Comparison of ENCODE assay signal across 18 cellular contexts in the genomic region with DNA sequence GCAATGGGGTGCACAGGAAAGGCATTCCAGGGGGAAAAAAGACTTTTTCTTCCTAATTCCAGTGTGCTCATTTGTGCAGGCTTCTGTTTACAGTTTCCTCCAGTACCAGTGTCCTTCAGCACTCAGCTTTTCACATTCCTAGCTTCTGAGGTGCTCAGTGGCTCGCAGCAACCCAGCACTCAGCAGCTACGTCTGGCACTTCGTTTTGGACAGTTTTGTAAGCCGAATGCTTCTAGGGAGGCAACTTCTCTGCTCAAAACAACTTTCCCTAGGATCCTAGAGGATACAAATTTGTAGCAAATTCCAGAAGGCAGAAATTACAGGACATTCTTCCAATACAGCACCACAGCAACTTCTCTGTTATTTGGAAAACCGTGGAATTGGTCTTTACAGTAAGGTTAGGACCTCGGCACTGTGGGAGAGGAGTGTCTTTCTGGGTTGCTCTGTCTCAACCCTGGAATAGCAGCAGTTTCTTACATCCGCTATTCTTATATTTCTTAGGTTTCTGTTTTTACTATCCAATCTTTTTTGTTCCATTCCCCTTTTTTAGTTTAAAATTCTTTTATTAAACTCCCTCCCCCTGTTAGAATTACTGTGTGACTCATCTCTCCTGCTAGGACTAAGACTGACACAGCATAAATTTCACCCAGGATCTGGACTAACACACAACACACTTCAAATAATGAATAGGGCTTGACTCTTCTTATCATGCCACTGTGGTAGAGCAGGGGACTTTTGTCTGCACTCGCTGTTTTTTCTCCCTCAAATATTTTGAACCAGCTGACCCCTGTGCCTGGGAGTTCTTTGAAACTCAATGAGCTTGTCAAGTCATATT.
DNase-seq lines count a peak whose midpoint lies in the region; ATAC-seq, FAIRE-seq and TF ChIP-seq lines count a peak whose summit lies in the region.
"Had no signal": no experiment of that assay in that cellular context is flagged by ENCODE, and none has a peak within 500 bp of the region (broad histone marks: within the 10 kb centered on the region; RNA-seq: fewer than 3 reads in every experiment).

No MANE protein-coding gene starts in this region.

- H3K4me2 ChIP-seq in OCI-LY7 (ENCODE audit: low read length): no peak overlapping the region
- H3K4me2 ChIP-seq: BLaER1 had no signal

- no peaks in the 10 kb centered on the region for H4K20me1 ChIP-seq in OCI-LY7 (ENCODE audit: insufficient read depth, low read length)
- H4K20me1 ChIP-seq: BLaER1 had no signal

- FAIRE-seq in kidney (lab: Jason Lieb, UNC): no peak
- FAIRE-seq: GM18507 had no signal

- WGBS in body of pancreas, 2 donors: 41 to 49% methylated on average over 8 of the region's 8 CpGs
- WGBS in mesodermal cell (ENCODE audit: insufficient coverage in 2 of 2), 2 experiments: 70 to 85% methylated on average over 4 to 6 of the region's 8 CpGs

- H3K36me3 ChIP-seq in A673 (ENCODE audit: insufficient read depth, low read length, poor library complexity, severe bottlenecking) (no peaks in the 10 kb centered on the region), body of pancreas (replicated peaks in 1 of 2; ENCODE audit: insufficient read depth in 1 of 2, low read depth in 2 of 2) (no peaks in the 10 kb centered on the region), mesodermal cell (ENCODE audit: control insufficient read depth, insufficient read depth, low read length) (no peaks in the 10 kb centered on the region), kidney (ENCODE audit: control insufficient read depth in 1 of 2, insufficient read depth in 2 of 2, low read length in 2 of 2) (no peaks in the 10 kb centered on the region), OCI-LY7 (ENCODE audit: insufficient read depth, low read length) (no peaks in the 10 kb centered on the region)
- H3K36me3 ChIP-seq: BLaER1, HAP-1 had no signal

- H3K4me3 ChIP-seq in A673 (ENCODE audit: low read depth, low read length, poor library complexity, severe bottlenecking) (no peak overlapping the region), body of pancreas (no peak overlapping the region), mesodermal cell (ENCODE audit: extremely low read depth, insufficient read depth, low read length, poor library complexity, severe bottlenecking) (no peak overlapping the region), kidney (ENCODE audit: low read length in 2 of 2) (no peak overlapping the region), OCI-LY7 (ENCODE audit: low read depth, low read length, poor library complexity, severe bottlenecking) (no peak overlapping the region)
- H3K4me3 ChIP-seq: BLaER1, HAP-1 had no signal

- no peak for TF ChIP-seq POLR2A in body of pancreas (IDR thresholded peaks at IDR 0.05)

- H3K27me3 ChIP-seq in A673 (replicated peaks; ENCODE audit: insufficient read depth, low read depth, low read length, poor library complexity) (no peaks in the 10 kb centered on the region), body of pancreas (no peaks in the 10 kb centered on the region)
- H3K27me3 ChIP-seq: BLaER1 had no signal

- H3K9me2 ChIP-seq in OCI-LY7 (ENCODE audit: insufficient read depth, low read length): no peaks in the 10 kb centered on the region

- H3K79me2 ChIP-seq in OCI-LY7 (ENCODE audit: insufficient read depth, low read depth, low read length): no peaks in the 10 kb centered on the region

- H3K4me1 ChIP-seq in A673 (ENCODE audit: insufficient read depth, low read length, poor library complexity, severe bottlenecking): peaks cover 4% of the 10 kb centered on the region
- H3K4me1 ChIP-seq in body of pancreas: no peaks in the 10 kb centered on the region
- H3K4me1 ChIP-seq in mesodermal cell (ENCODE audit: control insufficient read depth, insufficient read depth, low read length, poor library complexity, severe bottlenecking): peaks cover 9% of the 10 kb centered on the region
- H3K4me1 ChIP-seq in kidney (ENCODE audit: control insufficient read depth in 1 of 2, insufficient read depth in 1 of 2, low read depth in 1 of 2, low read length in 2 of 2): no peaks in the 10 kb centered on the region
- H3K4me1 ChIP-seq in OCI-LY7 (ENCODE audit: insufficient read depth, low read length, poor library complexity, severe bottlenecking): no peaks in the 10 kb centered on the region
- H3K4me1 ChIP-seq: BLaER1, HAP-1 had no signal

- no TSS peak for BruUV-seq in A673 (replicated peaks; lab: Mats Ljungman, UMichigan)
- no TSS peak for BruUV-seq in OCI-LY7 (replicated peaks; lab: Mats Ljungman, UMichigan)

- CTCF ChIA-PET in A673 (lab: Charles Lee): no interaction called here
- CTCF ChIA-PET in OCI-LY7 (lab: Charles Lee; ENCODE audit: unreplicated experiment): no interaction called here

- no peak overlapping the region for H3K9ac ChIP-seq in kidney (ENCODE audit: low read length in 2 of 2)
- H3K9ac ChIP-seq: BLaER1 had no signal

- DNase-seq in A673 (ENCODE audit: low spot score) (peak; percentile 19), HT1080 (ENCODE audit: low read depth) (peak; percentile 43), body of pancreas (peak in 1 of 4 donors; percentile 7), kidney (no peak), NCI-H1694 (lab: John Stamatoyannopoulos, UW) (no peak), OCI-LY7 (ENCODE audit: low spot score) (no peak)
- DNase-seq: activated CD4-positive, alpha-beta memory T cell treated with anti-CD3 and anti-CD28 coated beads, Interleukin-2, amount 10 ng/mL, durations not matched to agents 7 days and 5 days; activated gamma-delta T cell; NCI-H446 treated with DMSO at 0.1 percent for 48 hours; stimulated activated CD4-positive, alpha-beta T cell treated with anti-CD3 and anti-CD28 coated beads, Interleukin-2, amount 100 ng/mL, for 48 hours; T1000 had no signal

- H3K27ac ChIP-seq in A673 (ENCODE audit: low read depth, low read length, poor library complexity, severe bottlenecking): peak overlapping the region; percentile 32
- H3K27ac ChIP-seq in body of pancreas: no peak overlapping the region
- H3K27ac ChIP-seq in mesodermal cell (ENCODE audit: low read depth, low read length, severe bottlenecking): peak overlapping the region; percentile 90
- H3K27ac ChIP-seq in kidney (ENCODE audit: low read depth in 2 of 2, low read length in 2 of 2): no peak overlapping the region
- H3K27ac ChIP-seq in OCI-LY7 (ENCODE audit: low read depth, low read length, poor library complexity, severe bottlenecking): no peak overlapping the region
- H3K27ac ChIP-seq: BLaER1 had no signal

- ATAC-seq in body of pancreas (peak; percentile 42), esophagus mucosa (no peak)
- ATAC-seq: Right ventricle myocardium inferior; stimulated activated effector memory CD8-positive, alpha-beta T cell treated with anti-CD3 and anti-CD28 coated beads, Interleukin-12 subunit alpha, Interleukin-12 subunit beta, amount 100 ng/mL, for 72 hours had no signal

- intact Hi-C loops in A673 (cut with micrococcal nuclease; ENCODE audit: unreplicated experiment) (no loop called here), body of pancreas (cut with DNase I) (no loop called here), kidney (cut with DNase I) (no loop called here), OCI-LY7 (cut with micrococcal nuclease; ENCODE audit: unreplicated experiment) (no loop called here)

- TF ChIP-seq CTCF in A673 (conservative IDR thresholded peaks at IDR 0.05; ENCODE audit: low read depth, low read length) (no peak), body of pancreas (IDR thresholded peaks at IDR 0.05) (no peak), kidney (IDR thresholded peaks at IDR 0.05; ENCODE audit: borderline replicate concordance, extremely low read depth, insufficient read depth) (no peak), OCI-LY7 (conservative IDR thresholded peaks at IDR 0.05; ENCODE audit: low read length) (no peak)

- POLR2A ChIA-PET in A673 (lab: Charles Lee; ENCODE audit: low non-redundant PET) (no interaction called here), OCI-LY7 (lab: Charles Lee) (no interaction called here)

- H3K9me3 ChIP-seq in A673 (ENCODE audit: low read depth, low read length, poor library complexity, severe bottlenecking) (no peaks in the 10 kb centered on the region), body of pancreas (no peaks in the 10 kb centered on the region), mesodermal cell (ENCODE audit: control insufficient read depth, low read length) (no peaks in the 10 kb centered on the region), kidney (ENCODE audit: control insufficient read depth in 1 of 2, low read length in 2 of 2) (no peaks in the 10 kb centered on the region), OCI-LY7 (ENCODE audit: low read length) (no peaks in the 10 kb centered on the region)
- H3K9me3 ChIP-seq: BLaER1, HAP-1 had no signal

- H2AFZ ChIP-seq in OCI-LY7 (ENCODE audit: low read length): no peak overlapping the region

Comparison
In these comparisons a context has a peak if more than half of its experiments do, and no peak if none do; other contexts are left out.
1. DNase-seq: peak in A673 (single experiment) and HT1080 (single experiment); none in kidney (single experiment), NCI-H1694 (single experiment) and OCI-LY7 (single experiment).
2. H3K27ac ChIP-seq: peak in A673 (single experiment) and mesodermal cell (single experiment); none in body of pancreas (0 of 4), kidney (0 of 2) and OCI-LY7 (single experiment).